In genomic region chr1:201570158-201570885, GRCh38 we compare ENCODE assay signal across 3 cellular contexts.
TF ChIP-seq lines count a peak whose summit lies in the region.

No MANE protein-coding gene starts in this region.

TF ChIP-seq in SK-N-SH, 30 proteins besides CTCF, POLR2A, EP300 and RAD21:
- TF ChIP-seq ZBTB33 (IDR thresholded peaks at IDR 0.05; ENCODE audit: borderline replicate concordance, low read depth) (no peak), NRF1 (IDR thresholded peaks at IDR 0.05; ENCODE audit: low read depth, low read length) (no peak), YY1 (IDR thresholded peaks at IDR 0.05; ENCODE audit: low read depth) (no peak), ELF1 (IDR thresholded peaks at IDR 0.05) (no peak)

TF ChIP-seq in SK-N-SH treated with all-trans-retinoic acid at 6 μM for 48 hours, 23 proteins besides CTCF, POLR2A, EP300 and RAD21 (continued from another document):
- TF ChIP-seq TSHZ2 (CRISPR knock-in tag; IDR thresholded peaks at IDR 0.05) (no peak), PATZ1 (CRISPR knock-in tag; IDR thresholded peaks at IDR 0.05; ENCODE audit: borderline replicate concordance) (no peak), ESRRG (CRISPR knock-in tag; IDR thresholded peaks at IDR 0.05) (no peak), CREB5 (CRISPR knock-in tag; IDR thresholded peaks at IDR 0.05; ENCODE audit: low read depth) (no peak), CSDC2 (CRISPR knock-in tag; IDR thresholded peaks at IDR 0.05) (no peak), ZNF565 (CRISPR knock-in tag; conservative IDR thresholded peaks at IDR 0.05; ENCODE audit: low read depth) (no peak), ISL1 (CRISPR knock-in tag; IDR thresholded peaks at IDR 0.05) (no peak), TOX (CRISPR knock-in tag; IDR thresholded peaks at IDR 0.05; ENCODE audit: borderline replicate concordance) (no peak), BACH2 (CRISPR knock-in tag; IDR thresholded peaks at IDR 0.05; ENCODE audit: borderline replicate concordance) (no peak), ZFP3 (CRISPR knock-in tag; IDR thresholded peaks at IDR 0.05) (no peak), SNAI2 (CRISPR knock-in tag; IDR thresholded peaks at IDR 0.05) (no peak), POU6F1 (CRISPR knock-in tag; IDR thresholded peaks at IDR 0.05; ENCODE audit: borderline replicate concordance, low read depth) (no peak)

TF ChIP-seq in neural cell, 6 proteins besides CTCF, POLR2A, EP300 and RAD21 (continued from another document):
- TF ChIP-seq POLR2AphosphoS5 (IDR thresholded peaks at IDR 0.05) (no peak), SMC3 (conservative IDR thresholded peaks at IDR 0.05; ENCODE audit: poor library complexity) (no peak)
